Comparison of ENCODE assay signal across 8 cellular contexts in the genomic region with DNA sequence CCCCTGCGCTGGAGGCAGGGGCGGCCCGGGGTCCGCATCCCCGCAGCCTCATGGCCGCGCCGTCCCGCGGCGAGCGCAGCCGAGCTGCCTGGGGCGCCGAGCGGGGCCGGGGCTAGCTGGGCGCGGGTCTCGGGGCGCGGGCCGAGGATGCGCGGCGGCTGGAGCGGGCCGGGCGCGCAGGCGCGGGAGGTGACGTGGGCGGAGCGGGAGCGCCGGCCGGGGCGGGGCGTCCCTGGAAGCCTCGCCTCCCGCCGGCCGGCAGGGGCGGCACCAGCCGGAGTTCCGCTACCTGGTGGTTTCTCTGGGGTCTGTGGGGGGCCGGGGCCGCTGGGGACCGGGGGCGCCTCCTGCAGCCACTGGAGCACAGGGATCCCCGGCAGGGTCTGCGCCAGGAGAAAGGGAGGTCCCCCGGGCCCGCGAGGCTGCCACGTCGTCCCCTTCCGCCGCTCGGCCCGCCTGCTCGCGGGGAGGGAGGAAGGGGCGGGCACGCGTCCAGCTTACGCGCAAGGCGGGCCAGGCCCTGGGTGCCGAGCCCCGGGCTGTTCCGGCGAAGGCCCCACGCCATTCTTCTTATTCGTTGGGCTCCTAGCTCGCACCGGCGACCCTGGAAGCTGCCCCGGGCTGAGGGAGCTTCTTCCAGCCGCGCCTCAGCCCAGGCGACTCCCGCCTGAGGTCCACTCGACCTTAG. TPM values are rescaled to one million over a fixed set of nuclear protein-coding genes. Genes with fewer than 3 reads are reported as not detected.
DNase-seq lines count a peak whose midpoint lies in the region; ATAC-seq and TF ChIP-seq lines count a peak whose summit lies in the region.

A gene with protein sequence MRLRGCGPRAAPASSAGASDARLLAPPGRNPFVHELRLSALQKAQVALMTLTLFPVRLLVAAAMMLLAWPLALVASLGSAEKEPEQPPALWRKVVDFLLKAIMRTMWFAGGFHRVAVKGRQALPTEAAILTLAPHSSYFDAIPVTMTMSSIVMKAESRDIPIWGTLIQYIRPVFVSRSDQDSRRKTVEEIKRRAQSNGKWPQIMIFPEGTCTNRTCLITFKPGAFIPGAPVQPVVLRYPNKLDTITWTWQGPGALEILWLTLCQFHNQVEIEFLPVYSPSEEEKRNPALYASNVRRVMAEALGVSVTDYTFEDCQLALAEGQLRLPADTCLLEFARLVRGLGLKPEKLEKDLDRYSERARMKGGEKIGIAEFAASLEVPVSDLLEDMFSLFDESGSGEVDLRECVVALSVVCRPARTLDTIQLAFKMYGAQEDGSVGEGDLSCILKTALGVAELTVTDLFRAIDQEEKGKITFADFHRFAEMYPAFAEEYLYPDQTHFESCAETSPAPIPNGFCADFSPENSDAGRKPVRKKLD (minus strand): TSS at position 168 of the 688 bp plus-strand sequence. CDS start 116 bp downstream, at position 52.

- H3K4me3 ChIP-seq in AG09309 (ENCODE audit: control insufficient read depth, low read depth, low read length) (peak within 1 kb of the TSS; percentile 67), colonic mucosa (peak within 1 kb of the TSS; percentile 70)

- no peaks in the 10 kb centered on the region for H3K4me1 ChIP-seq in colonic mucosa

- H3K36me3 ChIP-seq in colonic mucosa = no peaks in the 10 kb centered on the region

- no peak for TF ChIP-seq CTCF in AG09309 (IDR thresholded peaks at IDR 0.05; ENCODE audit: control insufficient read depth, insufficient read depth, low read depth, low read length, missing control alignments)
- TF ChIP-seq CTCF in colonic mucosa (IDR thresholded peaks at IDR 0.05) = no peak

- peak within 1 kb of the TSS in 1 of 2 donors; percentile 80 for H3K9ac ChIP-seq in colonic mucosa (ENCODE audit: low read depth in 2 of 2, low read length in 2 of 2)

- DNase-seq in AG09309 (ENCODE audit: low read depth) (no peak), NCI-H345 (lab: John Stamatoyannopoulos, UW) (peak; percentile 84), colonic mucosa (peak; percentile 78), left kidney (ENCODE audit: low read depth, low spot score) (peak; percentile 91)
- peak; percentile 81 for DNase-seq in activated CD4-positive, alpha-beta T cell treated with anti-CD3 and anti-CD28 coated beads for 48 hours
- DNase-seq in stimulated activated CD4-positive, alpha-beta T cell treated with anti-CD3 and anti-CD28 coated beads, Interleukin-1b, Interleukin-23, amount 100 ng/mL, for 48 hours = peak; percentile 69

- in situ Hi-C loops in GM18951 (cut with MboI; ENCODE audit: low sequenced_read_pairs, unreplicated experiment) = no loop called here

- peak within 1 kb of the TSS; percentile 69 for H3K27ac ChIP-seq in colonic mucosa

- peak; percentile 69 for ATAC-seq in HG03139 (IDR thresholded peaks at IDR 0.05; ENCODE audit: unreplicated experiment)

- H3K27me3 ChIP-seq in colonic mucosa = no peaks in the 10 kb centered on the region

- H3K9me3 ChIP-seq in colonic mucosa = no peaks in the 10 kb centered on the region

- peak; percentile 73 for TF ChIP-seq POLR2A in GM18951 (IDR thresholded peaks at IDR 0.05; ENCODE audit: extremely low read depth, insufficient read depth, insufficient read length)

- intact Hi-C loops in colonic mucosa (cut with DNase I) = no loop called here

RNA-seq across cellular contexts. Expression of the gene that starts here (rescaled TPM):
- 10 to 100 TPM; 17.1 to 27.3 TPM for total RNA-seq in colonic mucosa
